ENCODE assay signal across 1 cellular context in the genomic region with DNA sequence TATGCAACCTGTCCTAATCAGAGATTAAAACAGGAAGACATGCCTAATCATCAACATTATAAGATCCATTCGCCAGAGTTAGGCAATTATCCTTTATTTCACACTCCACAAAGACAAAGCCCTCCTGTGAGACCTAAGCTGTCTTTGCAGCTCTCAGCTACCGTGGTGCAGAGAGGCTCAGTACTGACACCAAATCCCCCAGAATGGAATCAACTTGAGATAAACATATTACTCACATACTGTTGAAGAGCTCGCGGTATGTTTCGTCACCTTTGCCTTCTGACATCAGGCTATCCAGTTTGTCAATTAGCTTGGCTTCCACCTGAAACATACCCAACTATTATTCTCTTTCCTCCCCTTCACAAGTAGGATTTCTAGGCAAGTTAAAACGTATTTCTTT.
TF ChIP-seq lines count a peak whose summit lies in the region.

No MANE protein-coding gene starts in this region.

TF ChIP-seq in GM23338, 12 proteins besides CTCF, POLR2A, EP300 and RAD21 (continued from another document):
- TF ChIP-seq ZNF462 (CRISPR knock-in tag; IDR thresholded peaks at IDR 0.05), result no peak
- no peak for TF ChIP-seq ZNF331 (CRISPR knock-in tag; IDR thresholded peaks at IDR 0.05; ENCODE audit: low read depth)
- TF ChIP-seq ETS1 (IDR thresholded peaks at IDR 0.05), result no peak
- TF ChIP-seq EZH2 (IDR thresholded peaks at IDR 0.05; ENCODE audit: low read depth, unreplicated experiment), result no peak
